Comparison of ENCODE assay signal across 8 cellular contexts in the genomic region with DNA sequence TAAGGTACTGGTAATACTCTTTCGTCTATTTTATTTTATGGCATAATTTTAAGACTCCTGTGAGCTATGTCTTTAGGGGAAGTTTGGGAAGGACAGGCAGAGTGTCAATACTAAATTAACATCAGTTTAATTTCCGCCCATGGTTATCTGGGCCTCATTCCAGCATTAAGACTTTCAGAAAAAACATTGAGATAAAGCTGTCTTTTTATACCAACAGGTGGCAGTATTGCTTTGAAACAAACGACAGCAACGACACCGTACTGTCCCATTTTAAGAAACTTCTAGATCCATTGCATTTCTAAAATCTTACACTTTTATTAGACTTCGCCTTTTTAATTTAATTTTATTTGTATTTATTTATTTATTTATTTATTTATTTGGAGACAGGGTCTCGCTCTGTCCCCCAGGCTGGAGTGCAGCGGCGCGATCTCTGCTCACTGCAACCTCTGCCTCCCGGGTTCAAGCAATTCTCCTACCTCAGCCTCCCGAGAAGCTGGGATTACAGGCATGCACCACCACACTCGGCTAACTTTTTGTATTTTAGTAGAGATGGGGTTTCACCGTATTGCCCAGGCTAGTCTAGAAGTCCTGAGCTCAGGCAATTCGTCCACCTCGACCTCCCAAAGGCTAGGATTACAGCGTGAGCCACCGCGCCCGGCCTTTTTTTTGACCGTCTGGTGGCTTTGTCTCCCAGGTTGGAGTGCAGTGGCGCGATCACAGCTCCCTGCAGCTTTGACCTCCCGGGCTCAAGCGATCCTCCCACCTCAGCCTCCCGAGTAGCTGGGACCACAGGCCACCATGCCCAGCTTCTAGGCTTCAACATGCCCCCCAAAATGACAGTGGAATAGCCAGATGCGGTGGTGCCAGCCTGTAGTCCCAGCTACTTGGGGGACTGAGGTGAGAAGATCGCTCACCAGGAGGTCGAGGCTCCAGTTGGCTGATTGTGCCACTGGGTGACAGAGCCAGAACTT.
A peak's percentile ranks its signal among the peaks of the same experiment; 100 is the strongest.
DNase-seq lines count a peak whose midpoint lies in the region; ATAC-seq and TF ChIP-seq lines count a peak whose summit lies in the region.

No MANE protein-coding gene starts in this region.

- H3K4me3 Mint-ChIP-seq in WTC11 (no peak overlapping the region), glutamatergic neuron (ENCODE audit: unreplicated experiment) (no peak overlapping the region)

- POLR2A ChIA-PET in WTC11 (lab: Charles Lee), result interaction anchor here (0.8 kb wide), 1 partner anchor 73 kb away, joined by 3 read pairs; no protein-coding TSS in a partner anchor

- H3K27me3 Mint-ChIP-seq in WTC11 (ENCODE audit: low read depth) (no peaks in the 10 kb centered on the region; the same call in 1 of the 2 replicates), glutamatergic neuron (ENCODE audit: unreplicated experiment) (peaks cover 4% of the 10 kb centered on the region)

- H3K27ac Mint-ChIP-seq in WTC11, result 0 out of 2 replicates have a peak overlapping the region, but pooled peaks have one; percentile 0
- H3K27ac Mint-ChIP-seq in glutamatergic neuron (ENCODE audit: unreplicated experiment), result no peak overlapping the region

- TF ChIP-seq CTCF in WTC11 (IDR thresholded peaks at IDR 0.05) (peak; percentile 45; the same call in 1 of the 2 replicates), glutamatergic neuron (IDR thresholded peaks at IDR 0.05; ENCODE audit: partially characterized antibody, unreplicated experiment) (peak; percentile 66)

- H3K9me3 Mint-ChIP-seq in WTC11, result peaks cover 8% of the 10 kb centered on the region
- peaks cover 2% of the 10 kb centered on the region for H3K9me3 Mint-ChIP-seq in glutamatergic neuron (ENCODE audit: unreplicated experiment)

- in situ Hi-C loops in Caki2 (cut with HindIII; ENCODE audit: low pct_unique_long_range_greater_than_20kb, low sequenced_read_pairs), result no loop called here

- H3K36me3 Mint-ChIP-seq in WTC11, result peaks cover 9% of the 10 kb centered on the region
- H3K36me3 Mint-ChIP-seq in glutamatergic neuron (ENCODE audit: unreplicated experiment), result no peaks in the 10 kb centered on the region

- H3K4me1 Mint-ChIP-seq in WTC11 (peaks cover 65% of the 10 kb centered on the region), glutamatergic neuron (ENCODE audit: low read depth, unreplicated experiment) (peaks cover 20% of the 10 kb centered on the region)

- CTCF ChIA-PET in WTC11 (lab: Charles Lee), result interaction anchor here (0.6 to 1.6 kb wide), 20 partner anchors 9 to 537 kb away, joined by 3 to 9 read pairs (median 4); a partner anchor contains a TSS

- DNase-seq in Caki2 (ENCODE audit: low read depth) (peak; percentile 40), NCI-H2107 treated with DMSO at 0.1 percent for 48 hours (lab: John Stamatoyannopoulos, UW; ENCODE audit: unreplicated experiment) (peak; percentile 78), WTC11 (ENCODE audit: low spot score) (no peak), glutamatergic neuron (no peak), retina (peak; percentile 27)

- ATAC-seq in GM21515 (IDR thresholded peaks at IDR 0.05; ENCODE audit: unreplicated experiment), result peak; percentile 77
- no peak for ATAC-seq in WTC11
- ATAC-seq in GM19351 (IDR thresholded peaks at IDR 0.05; ENCODE audit: unreplicated experiment), result no peak
- no peak for ATAC-seq in GM21360 (IDR thresholded peaks at IDR 0.05; ENCODE audit: unreplicated experiment)

TF ChIP-seq in WTC11, 78 proteins besides CTCF, POLR2A, EP300 and RAD21:
- TF ChIP-seq ZNF317 (CRISPR knock-in tag; IDR thresholded peaks at IDR 0.05; ENCODE audit: borderline replicate concordance, low read depth), result no peak
- TF ChIP-seq SOX15 (CRISPR knock-in tag; IDR thresholded peaks at IDR 0.05), result no peak
- no peak for TF ChIP-seq ELF4 (CRISPR knock-in tag; IDR thresholded peaks at IDR 0.05; ENCODE audit: low read depth)
- TF ChIP-seq, protein P1, sequence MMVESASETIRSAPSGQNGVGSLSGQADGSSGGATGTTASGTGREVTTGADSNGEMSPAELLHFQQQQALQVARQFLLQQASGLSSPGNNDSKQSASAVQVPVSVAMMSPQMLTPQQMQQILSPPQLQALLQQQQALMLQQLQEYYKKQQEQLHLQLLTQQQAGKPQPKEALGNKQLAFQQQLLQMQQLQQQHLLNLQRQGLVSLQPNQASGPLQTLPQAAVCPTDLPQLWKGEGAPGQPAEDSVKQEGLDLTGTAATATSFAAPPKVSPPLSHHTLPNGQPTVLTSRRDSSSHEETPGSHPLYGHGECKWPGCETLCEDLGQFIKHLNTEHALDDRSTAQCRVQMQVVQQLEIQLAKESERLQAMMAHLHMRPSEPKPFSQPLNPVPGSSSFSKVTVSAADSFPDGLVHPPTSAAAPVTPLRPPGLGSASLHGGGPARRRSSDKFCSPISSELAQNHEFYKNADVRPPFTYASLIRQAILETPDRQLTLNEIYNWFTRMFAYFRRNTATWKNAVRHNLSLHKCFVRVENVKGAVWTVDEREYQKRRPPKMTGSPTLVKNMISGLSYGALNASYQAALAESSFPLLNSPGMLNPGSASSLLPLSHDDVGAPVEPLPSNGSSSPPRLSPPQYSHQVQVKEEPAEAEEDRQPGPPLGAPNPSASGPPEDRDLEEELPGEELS (CRISPR knock-in tag; IDR thresholded peaks at IDR 0.05), result no peak
- TF ChIP-seq CBFB (CRISPR knock-in tag; IDR thresholded peaks at IDR 0.05; ENCODE audit: low read depth), result no peak

Comparison
In these comparisons a context has a peak if more than half of its experiments do, and no peak if none do; other contexts are left out.
1. DNase-seq: peak in Caki2 (single experiment), NCI-H2107 treated with DMSO at 0.1 percent for 48 hours (single experiment) and retina (single experiment); none in WTC11 (single experiment) and glutamatergic neuron (single experiment).